In genomic region chr12:59234391-59234790, GRCh38 we compare ENCODE assay signal across 25 cellular contexts.
"Had no signal": no experiment of that assay in that cellular context is flagged by ENCODE, and none has a peak within 500 bp of the region (broad histone marks: within the 10 kb centered on the region; RNA-seq: fewer than 3 reads in every experiment).

No MANE protein-coding gene starts in this region.

- H3K9me3 ChIP-seq: MG63, SK-N-SH had no signal

- ATAC-seq: HepG2, Panc1, PC-3, T-cell had no signal

- H3K4me3 ChIP-seq: MG63 had no signal

- DNase-seq: IMR-90; Karpas-422; KG1; MG63; NCI-H1092; NCI-H1105 treated with DMSO at 0.1 percent for 48 hours; NCI-H1417 treated with DMSO at 0.1 percent for 48 hours; NCI-H1694; NCI-H187 treated with DMSO at 0.1 percent for 48 hours; NCI-H2029 treated with DMSO at 0.1 percent for 48 hours; NCI-H2171 treated with DMSO at 0.1 percent for 48 hours; NCI-H345; NCI-H446 treated with DMSO at 0.1 percent for 48 hours; NCI-H524 treated with DMSO at 0.1 percent for 48 hours; NCI-H69; NCI-H82; NK-92 treated with Interleukin-12 subunit alpha and Interleukin-12 subunit beta, amount 100 ng/mL, for 24 hours; PC-3; SK-N-SH; SW 1271; T-cell had no signal

- H3K27ac ChIP-seq: RWPE1 had no signal

- H3K9me3 Mint-ChIP-seq: T-helper 1 cell treated with Interleukin-12 subunit alpha and Interleukin-12 subunit beta and Interleukin-4 antibody, amounts not matched to agents 30 μg/mL and 1 μg/mL, for 36 hours had no signal

- H3K4me3 Mint-ChIP-seq: T-cell; T-helper 1 cell treated with Interleukin-12 subunit alpha and Interleukin-12 subunit beta and Interleukin-4 antibody, amounts not matched to agents 30 μg/mL and 1 μg/mL, for 36 hours had no signal

- H3K27ac Mint-ChIP-seq: T-cell; T-helper 1 cell treated with Interleukin-12 subunit alpha and Interleukin-12 subunit beta and Interleukin-4 antibody, amounts not matched to agents 30 μg/mL and 1 μg/mL, for 36 hours had no signal

- H3K4me1 Mint-ChIP-seq: T-cell had no signal

- H3K36me3 Mint-ChIP-seq: T-cell had no signal

- H3K9me2 ChIP-seq: SK-N-SH had no signal

- H3K4me2 ChIP-seq: SK-N-SH had no signal

- H3K36me3 ChIP-seq: MG63 had no signal

- H3K9ac ChIP-seq: SK-N-SH had no signal

- H3K27me3 Mint-ChIP-seq: T-cell had no signal
